ENCODE assay signal across 19 cellular contexts in the genomic region with DNA sequence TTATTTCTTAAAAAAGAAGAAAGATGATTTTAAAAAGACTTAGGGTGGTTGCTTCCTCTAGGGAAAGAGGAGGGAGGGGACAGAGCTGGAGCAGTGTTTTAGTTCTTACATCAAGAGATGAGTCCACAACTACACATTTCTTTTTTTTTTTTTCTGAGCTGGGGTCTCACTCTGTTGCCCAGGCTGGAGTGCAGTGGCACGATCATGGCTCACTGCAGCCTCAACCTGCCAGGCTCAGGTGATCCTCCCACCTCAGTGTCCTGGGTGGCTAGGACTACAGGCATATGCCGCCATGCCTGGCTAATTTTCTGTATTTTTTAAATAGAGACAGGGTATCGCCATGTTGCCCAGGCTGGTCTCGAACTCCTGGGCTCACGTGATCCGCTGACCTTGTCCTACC. TPM values are rescaled to one million over a fixed set of nuclear protein-coding genes. Genes with fewer than 3 reads are reported as not detected.
DNase-seq lines count a peak whose midpoint lies in the region; ATAC-seq and TF ChIP-seq lines count a peak whose summit lies in the region.
"Had no signal": no experiment of that assay in that cellular context is flagged by ENCODE, and none has a peak within 500 bp of the region (broad histone marks: within the 10 kb centered on the region; RNA-seq: fewer than 3 reads in every experiment).

No MANE protein-coding gene starts in this region.

- no peaks in the 10 kb centered on the region for H3K9me3 Mint-ChIP-seq in stimulated activated naive CD8-positive, alpha-beta T cell treated with anti-CD3 and anti-CD28 coated beads, Interleukin-15, Interleukin-2, amounts not matched to agents 100 ng/mL and 50 ng/mL, for 24 hours
- no peaks in the 10 kb centered on the region for H3K9me3 Mint-ChIP-seq in stimulated activated naive CD8-positive, alpha-beta T cell treated with anti-CD3 and anti-CD28 coated beads, Interleukin-15, amount 100 ng/mL, for 72 hours
- H3K9me3 Mint-ChIP-seq in dendritic cell treated with granulocyte-macrophage colony-stimulating factor and Interleukin-4, amounts not matched to agents 40 ng/mL and 50 ng/mL, for 4 days: no peaks in the 10 kb centered on the region

- ATAC-seq in stimulated activated naive CD8-positive, alpha-beta T cell treated with anti-CD3 and anti-CD28 coated beads, Interleukin-15, amount 100 ng/mL, for 72 hours: no peak
- ATAC-seq: A549, K562 had no signal

- CTCF ChIA-PET in HEK293T (lab: Yijun Ruan, JAX): interaction anchor here (0.6 kb wide), 1 partner anchor 96 kb away, joined by 4 read pairs; no protein-coding TSS in a partner anchor

- peaks cover 10% of the 10 kb centered on the region for H3K36me3 Mint-ChIP-seq in stimulated activated naive CD8-positive, alpha-beta T cell treated with anti-CD3 and anti-CD28 coated beads, Interleukin-15, Interleukin-2, amounts not matched to agents 100 ng/mL and 50 ng/mL, for 24 hours (ENCODE audit: low read depth)
- peaks cover 6% of the 10 kb centered on the region for H3K36me3 Mint-ChIP-seq in dendritic cell treated with granulocyte-macrophage colony-stimulating factor and Interleukin-4, amounts not matched to agents 40 ng/mL and 50 ng/mL, for 4 days (ENCODE audit: low read depth)

- H3K27ac ChIP-seq in KOPT-K1 (ENCODE audit: low read depth, low read length, poor library complexity, severe bottlenecking): peak overlapping the region; percentile 97
- H3K27ac ChIP-seq: A549, PC-9, RWPE1 had no signal

- H3K27me3 Mint-ChIP-seq in stimulated activated naive CD8-positive, alpha-beta T cell treated with anti-CD3 and anti-CD28 coated beads, Interleukin-15, Interleukin-2, amounts not matched to agents 100 ng/mL and 50 ng/mL, for 24 hours: no peaks in the 10 kb centered on the region
- H3K27me3 Mint-ChIP-seq in stimulated activated naive CD8-positive, alpha-beta T cell treated with anti-CD3 and anti-CD28 coated beads, Interleukin-15, amount 100 ng/mL, for 72 hours: no peaks in the 10 kb centered on the region
- no peaks in the 10 kb centered on the region for H3K27me3 Mint-ChIP-seq in dendritic cell treated with granulocyte-macrophage colony-stimulating factor and Interleukin-4, amounts not matched to agents 40 ng/mL and 50 ng/mL, for 4 days

- POLR2A ChIA-PET in HEK293T (lab: Yijun Ruan, JAX): no interaction called here

- peak overlapping the region; percentile 87 for H3K27ac Mint-ChIP-seq in stimulated activated naive CD8-positive, alpha-beta T cell treated with anti-CD3 and anti-CD28 coated beads, Interleukin-15, Interleukin-2, amounts not matched to agents 100 ng/mL and 50 ng/mL, for 24 hours
- H3K27ac Mint-ChIP-seq in stimulated activated naive CD8-positive, alpha-beta T cell treated with anti-CD3 and anti-CD28 coated beads, Interleukin-15, amount 100 ng/mL, for 72 hours: peak overlapping the region in 1 of 2 donors; percentile 19
- peak overlapping the region; percentile 56 for H3K27ac Mint-ChIP-seq in dendritic cell treated with granulocyte-macrophage colony-stimulating factor and Interleukin-4, amounts not matched to agents 40 ng/mL and 50 ng/mL, for 4 days

- no peaks in the 10 kb centered on the region for H3K9me3 ChIP-seq in KOPT-K1 (ENCODE audit: insufficient read depth, low read length, poor library complexity, severe bottlenecking)
- H3K9me3 ChIP-seq: A549 had no signal

- intact Hi-C loops in dendritic cell treated with granulocyte-macrophage colony-stimulating factor and Interleukin-4, amounts not matched to agents 40 ng/mL and 50 ng/mL, for 4 days (cut with micrococcal nuclease): no loop called here

- H3K4me1 Mint-ChIP-seq in stimulated activated naive CD8-positive, alpha-beta T cell treated with anti-CD3 and anti-CD28 coated beads, Interleukin-15, Interleukin-2, amounts not matched to agents 100 ng/mL and 50 ng/mL, for 24 hours (ENCODE audit: low read depth): peaks cover 84% of the 10 kb centered on the region
- peaks cover 88% of the 10 kb centered on the region for H3K4me1 Mint-ChIP-seq in stimulated activated naive CD8-positive, alpha-beta T cell treated with anti-CD3 and anti-CD28 coated beads, Interleukin-15, amount 100 ng/mL, for 72 hours
- H3K4me1 Mint-ChIP-seq in dendritic cell treated with granulocyte-macrophage colony-stimulating factor and Interleukin-4, amounts not matched to agents 40 ng/mL and 50 ng/mL, for 4 days (ENCODE audit: low read depth): peaks cover 67% of the 10 kb centered on the region

- no peaks in the 10 kb centered on the region for H3K36me3 ChIP-seq in KOPT-K1 (ENCODE audit: insufficient read depth, low read length)

- DNase-seq in stimulated activated naive CD8-positive, alpha-beta T cell treated with anti-CD3 and anti-CD28 coated beads, Interleukin-15, amount 100 ng/mL, for 72 hours: no peak
- DNase-seq in HEK293T (ENCODE audit: extremely low spot score) (no peak), T-helper 9 cell (no peak), A172 (ENCODE audit: low spot score) (no peak), NCI-H2196 treated with DMSO at 0.1 percent for 48 hours (lab: John Stamatoyannopoulos, UW; ENCODE audit: unreplicated experiment) (no peak)
- DNase-seq: C1 segment of cervical spinal cord, DMS79, MV-4-11, NCI-H187, NCI-H226, NCI-H524 treated with DMSO at 0.1 percent for 48 hours, PC-9, SIG-M5 had no signal

- no peak overlapping the region for H3K4me3 Mint-ChIP-seq in stimulated activated naive CD8-positive, alpha-beta T cell treated with anti-CD3 and anti-CD28 coated beads, Interleukin-15, Interleukin-2, amounts not matched to agents 100 ng/mL and 50 ng/mL, for 24 hours
- no peak overlapping the region for H3K4me3 Mint-ChIP-seq in stimulated activated naive CD8-positive, alpha-beta T cell treated with anti-CD3 and anti-CD28 coated beads, Interleukin-15, amount 100 ng/mL, for 72 hours
- H3K4me3 Mint-ChIP-seq in dendritic cell treated with granulocyte-macrophage colony-stimulating factor and Interleukin-4, amounts not matched to agents 40 ng/mL and 50 ng/mL, for 4 days: no peak overlapping the region

TF ChIP-seq in HEK293T, 16 proteins besides CTCF, POLR2A, EP300 and RAD21:
- TF ChIP-seq ELF4 (IDR thresholded peaks at IDR 0.05): no peak
- TF ChIP-seq FOXK2 (IDR thresholded peaks at IDR 0.05): no peak
- TF ChIP-seq ARNT (IDR thresholded peaks at IDR 0.05): no peak
- no peak for TF ChIP-seq FOXA1 (IDR thresholded peaks at IDR 0.05)
TF ChIP-seq in HEK293T: peak in this region for 0.

RNA-seq across cellular contexts. Expression of gene SH3KBP1, which starts 17.2 kb away (rescaled TPM):
- 48.2 and 60.9 TPM in 2 replicates for total RNA-seq in A172 (2014; rRNA removed; shearing (Covaris generic))
